ENCODE assay signal across 8 cellular contexts in genomic region chr9:111759762-111760639, GRCh38. TPM values are rescaled to one million over a fixed set of nuclear protein-coding genes. Genes with fewer than 3 reads are reported as not detected.
DNase-seq lines count a peak whose midpoint lies in the region; ATAC-seq and TF ChIP-seq lines count a peak whose summit lies in the region.

No MANE protein-coding gene starts in this region.

- no peaks in the 10 kb centered on the region for H3K9me2 ChIP-seq in HCT116 (ENCODE audit: insufficient read depth)

- peak; percentile 53 to 89 (median 74); a peak in 5 of 6 replicates for TF ChIP-seq CTCF in HCT116 (IDR thresholded peaks at IDR 0.05 in 2 of 3, conservative IDR thresholded peaks at IDR 0.05 in 1 of 3; ENCODE audit: borderline replicate concordance in 1 of 3, insufficient read depth in 1 of 3, low read depth in 2 of 3, low read length in 2 of 3)
- peak; percentile 67 for TF ChIP-seq CTCF in lower lobe of right lung (IDR thresholded peaks at IDR 0.05)

- H3K27ac ChIP-seq in HCT116 (ENCODE audit: low read depth, low read length), result no peak overlapping the region
- H3K27ac ChIP-seq in lower lobe of right lung, result no peak overlapping the region

- H4K20me1 ChIP-seq in HCT116 (ENCODE audit: insufficient read depth), result no peaks in the 10 kb centered on the region

- H3K9me3 ChIP-seq in HCT116 (ENCODE audit: control insufficient read depth in 1 of 2, insufficient read depth in 1 of 2, low read depth in 1 of 2, low read length in 2 of 2), result no peaks in the 10 kb centered on the region
- no peaks in the 10 kb centered on the region for H3K9me3 ChIP-seq in lower lobe of right lung

- peak overlapping the region; percentile 20 for H2AFZ ChIP-seq in HCT116 (ENCODE audit: low read depth, low read length, poor library complexity, severe bottlenecking)

- H3K4me3 ChIP-seq in HCT116 (replicated peaks in 1 of 2; ENCODE audit: low read depth in 1 of 2, low read length in 2 of 2) (no peak overlapping the region), lower lobe of right lung (no peak overlapping the region)

- no peaks in the 10 kb centered on the region for H3K36me3 Mint-ChIP-seq in T-helper 2 cell treated with Interferon-gamma antibody and Interleukin-4, amounts not matched to agents 5 μg/mL and 100 μg/mL, for 36 hours (ENCODE audit: low read depth)
- no peaks in the 10 kb centered on the region for H3K36me3 Mint-ChIP-seq in stimulated activated naive B cell treated with anti-CD40 and anti-IgM and Interleukin-4, amounts not matched to agents 10 μg/mL and 1 μg/mL and 100 μg/mL, for 72 hours

- H3K79me2 ChIP-seq in HCT116 (ENCODE audit: insufficient read depth, low read length), result no peaks in the 10 kb centered on the region

- H3K4me2 ChIP-seq in HCT116 (ENCODE audit: low read length), result no peak overlapping the region

- no peak for TF ChIP-seq POLR2A in HCT116 (IDR thresholded peaks at IDR 0.05; ENCODE audit: borderline replicate concordance, extremely low read depth, insufficient read depth, insufficient read length)

- H3K4me1 ChIP-seq in HCT116 (ENCODE audit: control insufficient read depth in 1 of 2, insufficient read depth in 2 of 2, low read length in 2 of 2) (peaks cover 0 to 4% of the 10 kb centered on the region in 2 experiments; a peak in 1 of 4 replicates), lower lobe of right lung (peaks cover 5% of the 10 kb centered on the region)

- intact Hi-C loops in HCT116 (cut with micrococcal nuclease), result loop anchor here (1.0 to 10.0 kb wide), 6 partner anchors 137 to 605 kb away; partner anchors contain the start of genes PTBP3, PTGR1 and UGCG
- intact Hi-C loops in lower lobe of right lung (cut with DNase I), result no loop called here

- H3K27me3 Mint-ChIP-seq in T-helper 2 cell treated with Interferon-gamma antibody and Interleukin-4, amounts not matched to agents 5 μg/mL and 100 μg/mL, for 36 hours (ENCODE audit: low read depth), result no peaks in the 10 kb centered on the region
- H3K27me3 Mint-ChIP-seq in stimulated activated naive B cell treated with anti-CD40 and anti-IgM and Interleukin-4, amounts not matched to agents 10 μg/mL and 1 μg/mL and 100 μg/mL, for 72 hours, result no peaks in the 10 kb centered on the region

- BruUV-seq in HCT116 (replicated peaks; lab: Mats Ljungman, UMichigan), result no TSS peak

- in situ Hi-C loops in G401 (cut with HindIII; ENCODE audit: low sequenced_read_pairs), result no loop called here

- CTCF ChIA-PET in HCT116 (lab: Charles Lee), result interaction anchor here (0.9 to 6.4 kb wide), 8 partner anchors 9 to 336 kb away, joined by 3 to 54 read pairs (median 4); no protein-coding TSS in a partner anchor

- H3K36me3 ChIP-seq in HCT116 (ENCODE audit: control insufficient read depth in 1 of 2, insufficient read depth in 2 of 2, low read length in 2 of 2) (no peaks in the 10 kb centered on the region), lower lobe of right lung (no peaks in the 10 kb centered on the region)

- RAD21 ChIA-PET in HCT116 (lab: Charles Lee; ENCODE audit: low non-redundant PET in 1 of 2, low total read pairs in 2 of 2, uncharacterized antibody in 2 of 2, unreplicated experiment in 2 of 2), result interaction anchor here in 1 of 2 experiments (1.0 to 1.6 kb wide), 2 partner anchors 310 to 315 kb away, joined by 3 to 8 read pairs; no protein-coding TSS in a partner anchor

- H3K27me3 ChIP-seq in HCT116 (ENCODE audit: insufficient read depth, low read length) (no peaks in the 10 kb centered on the region), lower lobe of right lung (ENCODE audit: low read depth) (no peaks in the 10 kb centered on the region)

- POLR2A ChIA-PET in HCT116 (lab: Charles Lee), result interaction anchor here (1.2 to 1.5 kb wide), 2 partner anchors 17 to 305 kb away, joined by 3 to 4 read pairs; no protein-coding TSS in a partner anchor

- H3K27ac Mint-ChIP-seq in T-helper 2 cell treated with Interferon-gamma antibody and Interleukin-4, amounts not matched to agents 5 μg/mL and 100 μg/mL, for 36 hours, result no peak overlapping the region
- H3K27ac Mint-ChIP-seq in stimulated activated naive B cell treated with anti-CD40 and anti-IgM and Interleukin-4, amounts not matched to agents 10 μg/mL and 1 μg/mL and 100 μg/mL, for 72 hours, result no peak overlapping the region

- DNase-seq in G401 (ENCODE audit: low spot score) (peak; percentile 74), HCT116 (ENCODE audit: low read depth, low spot score) (peak; percentile 76), NCI-H2029 treated with DMSO at 0.1 percent for 48 hours (lab: John Stamatoyannopoulos, UW) (peak; percentile 68), dermis microvascular lymphatic vessel endothelial cell (ENCODE audit: low read depth in 2 of 2) (peak; percentile 67 to 86), lower lobe of right lung (no peak)
- peak; percentile 27 for DNase-seq in T-helper 2 cell treated with Interferon-gamma antibody and Interleukin-4, amounts not matched to agents 5 μg/mL and 100 μg/mL, for 36 hours (ENCODE audit: low spot score)
- DNase-seq in stimulated activated naive B cell treated with anti-CD40 and anti-IgM and Interleukin-4, amounts not matched to agents 10 μg/mL and 1 μg/mL and 100 μg/mL, for 72 hours, result peak; percentile 50

- H3K9ac ChIP-seq in HCT116 (ENCODE audit: low read length), result no peak overlapping the region

- ATAC-seq in HCT116 (peak; percentile 95), lower lobe of right lung (peak; percentile 75 to 84), GM19467 (IDR thresholded peaks at IDR 0.05; ENCODE audit: unreplicated experiment) (no peak)
- peak; percentile 84 to 85 for ATAC-seq in stimulated activated naive B cell treated with anti-CD40 and anti-IgM and Interleukin-4, amounts not matched to agents 10 μg/mL and 1 μg/mL and 100 μg/mL, for 72 hours (replicated peaks)

- TF ChIP-seq RAD21 in HCT116 (IDR thresholded peaks at IDR 0.05; ENCODE audit: low read depth), result peak; percentile 95

- H3K4me1 Mint-ChIP-seq in T-helper 2 cell treated with Interferon-gamma antibody and Interleukin-4, amounts not matched to agents 5 μg/mL and 100 μg/mL, for 36 hours (ENCODE audit: low read depth), result no peaks in the 10 kb centered on the region
- peaks cover 4 to 17% of the 10 kb centered on the region in 2 donors for H3K4me1 Mint-ChIP-seq in stimulated activated naive B cell treated with anti-CD40 and anti-IgM and Interleukin-4, amounts not matched to agents 10 μg/mL and 1 μg/mL and 100 μg/mL, for 72 hours

- no peak overlapping the region for H3K4me3 Mint-ChIP-seq in T-helper 2 cell treated with Interferon-gamma antibody and Interleukin-4, amounts not matched to agents 5 μg/mL and 100 μg/mL, for 36 hours
- no peak overlapping the region for H3K4me3 Mint-ChIP-seq in stimulated activated naive B cell treated with anti-CD40 and anti-IgM and Interleukin-4, amounts not matched to agents 10 μg/mL and 1 μg/mL and 100 μg/mL, for 72 hours

- H3K9me3 Mint-ChIP-seq in T-helper 2 cell treated with Interferon-gamma antibody and Interleukin-4, amounts not matched to agents 5 μg/mL and 100 μg/mL, for 36 hours, result no peaks in the 10 kb centered on the region
- H3K9me3 Mint-ChIP-seq in stimulated activated naive B cell treated with anti-CD40 and anti-IgM and Interleukin-4, amounts not matched to agents 10 μg/mL and 1 μg/mL and 100 μg/mL, for 72 hours, result no peaks in the 10 kb centered on the region

TF ChIP-seq in HCT116, 20 proteins besides CTCF, POLR2A, EP300 and RAD21:
- TF ChIP-seq SIN3A (IDR thresholded peaks at IDR 0.05; ENCODE audit: low read depth) (no peak), YY1 (IDR thresholded peaks at IDR 0.05; ENCODE audit: extremely low read depth, insufficient replicate concordance, low read depth, low read length) (peak; percentile 74), ZFX (IDR thresholded peaks at IDR 0.05) (no peak), EGR1 (IDR thresholded peaks at IDR 0.05; ENCODE audit: low read depth) (peak; percentile 24; the same call in 1 of the 2 replicates), MAX (IDR thresholded peaks at IDR 0.05) (no peak), CBX3 (IDR thresholded peaks at IDR 0.05; ENCODE audit: low read depth) (0 out of 2 replicates have a peak, but pooled peaks have one; percentile 41), CEBPB (IDR thresholded peaks at IDR 0.05; ENCODE audit: low read depth) (no peak), SRF (IDR thresholded peaks at IDR 0.05; ENCODE audit: low read depth) (0 out of 2 replicates have a peak, but pooled peaks have one; percentile 13), POLR2AphosphoS5 (IDR thresholded peaks at IDR 0.05; ENCODE audit: low read depth, low read length) (no peak), ZNF274 (IDR thresholded peaks at IDR 0.05; ENCODE audit: low read depth, low read length) (no peak)

RNA-seq across cellular contexts. Expression of gene SHOC1, which starts 34.7 kb away (rescaled TPM):
- total RNA-seq in G401 (2014; rRNA removed; shearing (Covaris generic)), result not detected in 2 replicates
- total RNA-seq in HCT116 (2021; ENCODE audit: unreplicated experiment), result 1.1 TPM
- 0.05 and 0.25 TPM in 2 replicates for polyA plus RNA-seq in HCT116 (2012)
- total RNA-seq in dermis microvascular lymphatic vessel endothelial cell, result not detected in 2 replicates
- 0.15 TPM for total RNA-seq in lower lobe of right lung
